In the genomic region with DNA sequence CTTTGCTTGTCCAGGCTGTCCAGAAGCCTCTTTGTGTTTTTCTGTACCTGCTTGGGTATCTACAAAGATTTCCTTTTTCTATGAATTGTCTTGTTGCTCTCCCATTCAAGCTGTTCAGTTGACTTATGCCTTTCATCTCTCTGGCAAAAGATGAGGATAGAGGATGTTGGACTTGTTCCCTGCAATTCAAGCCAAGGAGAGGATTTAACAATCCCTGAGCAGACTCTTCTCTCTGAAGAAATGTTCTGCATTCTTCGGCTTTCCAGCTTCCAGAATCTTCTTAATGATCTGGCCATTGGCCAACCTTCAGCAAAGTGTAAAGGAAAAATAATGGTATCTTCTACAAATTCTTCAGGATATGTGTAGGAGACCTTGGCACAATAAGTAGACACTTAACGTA, we compare ENCODE assay signal across 31 cellular contexts.
"Had no signal": no experiment of that assay in that cellular context is flagged by ENCODE, and none has a peak within 500 bp of the region (broad histone marks: within the 10 kb centered on the region; RNA-seq: fewer than 3 reads in every experiment).

No MANE protein-coding gene starts in this region.

- H3K36me3 ChIP-seq: adrenal gland, ascending aorta, brain microvascular endothelial cell, ovary, stomach, suprapubic skin, tibial artery, upper lobe of right lung had no signal

- H3K27ac Mint-ChIP-seq: activated naive CD4-positive, alpha-beta T cell treated with anti-CD3 and anti-CD28 coated beads for 36 hours; activated naive CD8-positive, alpha-beta T cell treated with anti-CD3 and anti-CD28 coated beads for 36 hours; activated T-helper 1 cell treated with anti-CD3 and anti-CD28 coated beads, Interleukin-12 subunit alpha, Interleukin-12 subunit beta, Interleukin-2, Interleukin-4 antibody, amounts not matched to agents 30 ng/mL and 10 ng/mL and 1 ng/mL, durations not matched to agents 14 hours and 24 hours and 36 hours; naive thymus-derived CD4-positive, alpha-beta T cell; stimulated activated naive B cell treated with anti-CD40 and anti-IgM and Interleukin-4, amounts not matched to agents 10 μg/mL and 1 μg/mL and 100 μg/mL, for 72 hours; T-helper 1 cell treated with Interleukin-12 subunit alpha and Interleukin-12 subunit beta and Interleukin-4 antibody, amounts not matched to agents 30 μg/mL and 1 μg/mL, for 36 hours had no signal

- H3K36me3 Mint-ChIP-seq: activated naive CD8-positive, alpha-beta T cell treated with anti-CD3 and anti-CD28 coated beads for 36 hours; naive thymus-derived CD4-positive, alpha-beta T cell; stimulated activated naive B cell treated with anti-CD40 and anti-IgM and Interleukin-4, amounts not matched to agents 10 μg/mL and 1 μg/mL and 100 μg/mL, for 72 hours had no signal

- H3K9me3 ChIP-seq: adrenal gland, ascending aorta, ovary, psoas muscle, stomach, suprapubic skin, tibial artery, upper lobe of right lung had no signal

- H3K9me3 Mint-ChIP-seq: activated naive CD4-positive, alpha-beta T cell treated with anti-CD3 and anti-CD28 coated beads for 36 hours; activated naive CD8-positive, alpha-beta T cell treated with anti-CD3 and anti-CD28 coated beads for 36 hours; activated T-helper 1 cell treated with anti-CD3 and anti-CD28 coated beads, Interleukin-12 subunit alpha, Interleukin-12 subunit beta, Interleukin-2, Interleukin-4 antibody, amounts not matched to agents 30 ng/mL and 10 ng/mL and 1 ng/mL, durations not matched to agents 14 hours and 24 hours and 36 hours; naive thymus-derived CD4-positive, alpha-beta T cell; stimulated activated naive B cell treated with anti-CD40 and anti-IgM and Interleukin-4, amounts not matched to agents 10 μg/mL and 1 μg/mL and 100 μg/mL, for 72 hours; T-helper 1 cell treated with Interleukin-12 subunit alpha and Interleukin-12 subunit beta and Interleukin-4 antibody, amounts not matched to agents 30 μg/mL and 1 μg/mL, for 36 hours had no signal

- DNase-seq: activated CD4-positive, alpha-beta T cell treated with anti-CD3 and anti-CD28 coated beads for 4 hours; activated CD4-positive, alpha-beta T cell treated with anti-CD3 and anti-CD28 coated beads, Interleukin-2, amount 50 U/mL, for 4 hours; activated CD8-positive, alpha-beta memory T cell treated with anti-CD3 and anti-CD28 coated beads for 24 hours; activated effector memory CD4-positive, alpha-beta T cell treated with anti-CD3 and anti-CD28 coated beads, Interleukin-2, amount 50 U/mL, for 16 hours; activated naive CD4-positive, alpha-beta T cell treated with anti-CD3 and anti-CD28 coated beads for 36 hours; activated naive CD8-positive, alpha-beta T cell treated with anti-CD3 and anti-CD28 coated beads for 36 hours; adrenal gland; brain microvascular endothelial cell; caudate nucleus; cortex of kidney; islet precursor cell; left ventricle myocardium superior; midbrain; naive thymus-derived CD4-positive, alpha-beta T cell; ovary; psoas muscle; stimulated activated CD4-positive, alpha-beta T cell treated with anti-CD3 and anti-CD28 coated beads, Interleukin-1b, Interleukin-23, amount 100 ng/mL, for 48 hours; stimulated activated CD4-positive, alpha-beta T cell treated with anti-CD3 and anti-CD28 coated beads, Interleukin-4, amount 100 ng/mL, for 4 hours; stimulated activated CD8-positive, alpha-beta memory T cell treated with anti-CD3 and anti-CD28 coated beads, Interleukin-4, amount 100 ng/mL, for 48 hours; stimulated activated naive B cell treated with anti-CD40 and anti-IgM and Interleukin-4, amounts not matched to agents 10 μg/mL and 1 μg/mL and 100 μg/mL, for 72 hours; stomach; T-helper 9 cell; tibial artery; upper lobe of right lung had no signal

- H3K27me3 ChIP-seq: adrenal gland, ascending aorta, brain microvascular endothelial cell, hepatocyte, ovary, stomach, suprapubic skin, tibial artery, upper lobe of right lung had no signal

- H3K27me3 Mint-ChIP-seq: activated naive CD8-positive, alpha-beta T cell treated with anti-CD3 and anti-CD28 coated beads for 36 hours; stimulated activated naive B cell treated with anti-CD40 and anti-IgM and Interleukin-4, amounts not matched to agents 10 μg/mL and 1 μg/mL and 100 μg/mL, for 72 hours had no signal

- H3K4me1 ChIP-seq: adrenal gland, ascending aorta, psoas muscle, upper lobe of right lung had no signal

- ATAC-seq: naive thymus-derived CD4-positive, alpha-beta T cell; psoas muscle; stimulated activated naive B cell treated with anti-CD40 and anti-IgM and Interleukin-4, amounts not matched to agents 10 μg/mL and 1 μg/mL and 100 μg/mL, for 72 hours; upper lobe of right lung had no signal

- H3K4me1 Mint-ChIP-seq: activated naive CD8-positive, alpha-beta T cell treated with anti-CD3 and anti-CD28 coated beads for 36 hours; naive thymus-derived CD4-positive, alpha-beta T cell; stimulated activated naive B cell treated with anti-CD40 and anti-IgM and Interleukin-4, amounts not matched to agents 10 μg/mL and 1 μg/mL and 100 μg/mL, for 72 hours had no signal

- H3K27ac ChIP-seq: adrenal gland, ascending aorta, brain microvascular endothelial cell, ovary, psoas muscle, suprapubic skin, tibial artery, upper lobe of right lung, VCaP had no signal

- H3K4me3 Mint-ChIP-seq: activated naive CD4-positive, alpha-beta T cell treated with anti-CD3 and anti-CD28 coated beads for 36 hours; activated naive CD8-positive, alpha-beta T cell treated with anti-CD3 and anti-CD28 coated beads for 36 hours; activated T-helper 1 cell treated with anti-CD3 and anti-CD28 coated beads, Interleukin-12 subunit alpha, Interleukin-12 subunit beta, Interleukin-2, Interleukin-4 antibody, amounts not matched to agents 30 ng/mL and 10 ng/mL and 1 ng/mL, durations not matched to agents 14 hours and 24 hours and 36 hours; naive thymus-derived CD4-positive, alpha-beta T cell; stimulated activated naive B cell treated with anti-CD40 and anti-IgM and Interleukin-4, amounts not matched to agents 10 μg/mL and 1 μg/mL and 100 μg/mL, for 72 hours; T-helper 1 cell treated with Interleukin-12 subunit alpha and Interleukin-12 subunit beta and Interleukin-4 antibody, amounts not matched to agents 30 μg/mL and 1 μg/mL, for 36 hours had no signal

- H3K4me3 ChIP-seq: adrenal gland, ascending aorta, hepatocyte, ovary, psoas muscle, smooth muscle cell, stomach, suprapubic skin, tibial artery, upper lobe of right lung had no signal
